Comparison of ENCODE assay signal across 8 cellular contexts in genomic region chr4:1870578-1871443, GRCh38. TPM values are rescaled to one million over a fixed set of nuclear protein-coding genes. Genes with fewer than 3 reads are reported as not detected.
A peak's percentile ranks its signal among the peaks of the same experiment; 100 is the strongest.
DNase-seq lines count a peak whose midpoint lies in the region; ATAC-seq, FAIRE-seq and TF ChIP-seq lines count a peak whose summit lies in the region.

Gene NSD2, plus strand, starts transcription at chr4:1871393. Its CDS starts 29,262 bp downstream, at chr4:1900655.

- H3K9me3 ChIP-seq in keratinocyte (ENCODE audit: control insufficient read depth, low read depth, low read length), result no peaks in the 10 kb centered on the region

- H3K9me1 ChIP-seq in keratinocyte (ENCODE audit: control insufficient read depth, extremely low read depth, insufficient read depth, low read length), result no peaks in the 10 kb centered on the region

- DNase-seq in AG08395 (ENCODE audit: low spot score) (peak; percentile 97), NCI-H2227 (lab: John Stamatoyannopoulos, UW; ENCODE audit: unreplicated experiment) (peak; percentile 97), keratinocyte (ENCODE audit: low read depth, low spot score) (no peak)
- peak; percentile 75 for DNase-seq in activated CD4-positive, CD25-positive, alpha-beta regulatory T cell treated with anti-CD3 and anti-CD28 coated beads, Interleukin-2, amount 50 U/mL, for 16 hours (ENCODE audit: low read depth, low spot score)
- DNase-seq in central memory CD4-positive, alpha-beta T cell, result peak; percentile 86
- peak; percentile 78 to 89 (median 79) for DNase-seq in stimulated activated CD4-positive, alpha-beta T cell treated with anti-CD3 and anti-CD28 coated beads, Interleukin-12 subunit alpha, Interleukin-12 subunit beta, amount 100 ng/mL, for 48 hours (ENCODE audit: low read depth in 2 of 3, low spot score in 1 of 3)

- dilution Hi-C loops in keratinocyte (cut with MboI; ENCODE audit: extremely low pct_ligation_motif_present, low sequenced_read_pairs), result no loop called here

- peaks cover 4% of the 10 kb centered on the region for H3K27me3 ChIP-seq in keratinocyte (ENCODE audit: control insufficient read depth, extremely low read depth, insufficient read depth, low read length)

- TF ChIP-seq POLR2A in GM18951 (IDR thresholded peaks at IDR 0.05; ENCODE audit: extremely low read depth, insufficient read depth, insufficient read length), result peak; percentile 90

- peaks cover 40% of the 10 kb centered on the region for H3K79me2 ChIP-seq in keratinocyte (ENCODE audit: control insufficient read depth, insufficient read depth, low read length)

- peak within 1 kb of the TSS; percentile 90 for H2AFZ ChIP-seq in keratinocyte (ENCODE audit: control insufficient read depth, low read length)

- peak within 1 kb of the TSS; percentile 86 for H3K9ac ChIP-seq in keratinocyte (ENCODE audit: control insufficient read depth, extremely low read depth, insufficient read depth, low read length)

- peak; percentile 53 for ATAC-seq in HG03159 (IDR thresholded peaks at IDR 0.05; ENCODE audit: unreplicated experiment)

- H3K4me3 ChIP-seq in keratinocyte (ENCODE audit: control insufficient read depth in 2 of 3, extremely low read depth in 1 of 3, insufficient read depth in 2 of 3, low read depth in 1 of 3, low read length in 3 of 3), result peak within 1 kb of the TSS; percentile 66 to 86 (median 75)

- peak within 1 kb of the TSS; percentile 86 for H3K27ac ChIP-seq in keratinocyte (ENCODE audit: control insufficient read depth, insufficient read depth, low read length)

- in situ Hi-C loops in GM18951 (cut with MboI; ENCODE audit: low sequenced_read_pairs, unreplicated experiment), result no loop called here

- H3K4me1 ChIP-seq in keratinocyte (ENCODE audit: control insufficient read depth, extremely low read depth, insufficient read depth, low read length), result peaks cover 28% of the 10 kb centered on the region

- no peaks in the 10 kb centered on the region for H4K20me1 ChIP-seq in keratinocyte (ENCODE audit: control insufficient read depth, extremely low read depth, insufficient read depth, low read length)

- H3K36me3 ChIP-seq in keratinocyte (ENCODE audit: control insufficient read depth in 2 of 2, extremely low read depth in 1 of 2, insufficient read depth in 2 of 2, low read length in 2 of 2), result no peaks in the 10 kb centered on the region

- TF ChIP-seq CTCF in keratinocyte (optimal IDR thresholded peaks at IDR 0.05 in 1 of 3, IDR thresholded peaks at IDR 0.05 in 1 of 3, conservative IDR thresholded peaks at IDR 0.05 in 1 of 3; ENCODE audit: extremely low read depth in 1 of 3, insufficient read depth in 2 of 3, low read length in 3 of 3), result no peak

- peak within 1 kb of the TSS; percentile 93 for H3K4me2 ChIP-seq in keratinocyte (ENCODE audit: control insufficient read depth, extremely low read depth, insufficient read depth, low read depth, low read length)

- FAIRE-seq in keratinocyte (lab: Jason Lieb, UNC), result no peak

RNA-seq across cellular contexts. Expression of gene NSD2, which starts in this region (rescaled TPM):
- polyA plus RNA-seq in keratinocyte, result 4.2 to 25.9 TPM (median 22.6 TPM) in 3 replicates
- polyA plus RNA-seq in keratinocyte (2011; ENCODE audit: low read depth), result 7.7 TPM
- 8.3 and 11.0 TPM in 2 replicates for polyA plus RNA-seq in keratinocyte (2011; cell fraction: cytosol; rRNA removed)
- polyA plus RNA-seq in keratinocyte (2011; cell fraction: nucleus; rRNA removed), result 17.0 and 17.9 TPM in 2 replicates
- 6.0 and 27.5 TPM in 2 replicates for polyA plus RNA-seq in keratinocyte (2012; ENCODE audit: low replicate concordance)
- 14.8 to 64.9 TPM (median 37.3 TPM) in 3 replicates for polyA minus RNA-seq in keratinocyte
- polyA minus RNA-seq in keratinocyte (2011; cell fraction: cytosol; rRNA and poly(A)+ RNA removed), result 13.6 TPM
- 10.3 and 16.2 TPM in 2 replicates for polyA minus RNA-seq in keratinocyte (2011; cell fraction: nucleus; rRNA and poly(A)+ RNA removed)
